ENCODE assay signal across 1 cellular context in the genomic region with DNA sequence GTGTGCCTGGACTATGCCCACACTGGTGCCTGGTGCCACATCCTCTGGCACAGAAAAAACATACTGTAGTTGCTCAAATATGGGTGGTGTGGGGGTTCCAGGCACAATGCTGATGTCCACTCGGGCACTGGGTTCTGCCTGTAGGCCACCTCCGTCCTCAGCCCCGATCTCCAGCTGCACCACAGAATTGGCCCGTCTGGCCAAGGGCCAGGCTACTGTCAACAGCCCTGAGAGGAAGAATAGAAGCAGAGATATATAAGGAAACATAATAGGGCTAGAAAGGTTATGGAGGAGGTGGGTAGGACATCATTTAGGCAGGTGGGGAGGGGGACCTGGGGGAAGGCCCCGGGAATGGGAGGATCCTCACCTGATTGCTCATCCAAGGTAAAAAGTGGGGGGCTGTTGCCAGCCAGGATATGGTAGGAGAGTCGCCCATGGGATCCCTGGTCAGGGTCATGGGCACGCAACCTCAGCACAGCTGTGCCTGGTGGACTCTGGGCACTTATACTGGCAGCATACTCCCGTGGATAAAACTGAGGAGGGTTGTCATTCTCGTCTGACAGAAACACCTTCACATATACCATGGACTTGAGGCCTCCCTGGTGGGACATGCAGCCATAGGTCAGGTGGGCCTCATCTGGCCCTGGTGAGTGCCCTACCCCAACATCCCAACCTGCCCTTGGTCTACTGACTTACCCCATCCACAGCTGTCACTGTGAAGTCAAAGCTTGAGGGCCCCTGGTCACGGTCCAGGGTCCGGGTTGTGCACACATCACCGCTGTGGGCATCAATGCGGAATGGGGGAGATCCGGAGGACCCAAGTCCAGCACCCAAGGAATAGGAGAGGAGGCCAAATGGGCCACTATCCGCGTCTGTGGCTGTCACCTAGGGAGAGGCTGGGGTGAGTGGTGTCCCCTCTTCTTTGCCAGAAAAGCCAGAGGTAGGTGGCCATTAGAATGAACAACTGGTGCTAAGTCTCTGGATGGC.
TF ChIP-seq lines count a peak whose summit lies in the region.

No MANE protein-coding gene starts in this region.

TF ChIP-seq in endothelial cell of umbilical vein, 7 proteins besides CTCF, POLR2A, EP300 and RAD21:
- TF ChIP-seq JUN (IDR thresholded peaks at IDR 0.05; ENCODE audit: borderline replicate concordance, insufficient read depth, insufficient read length, low read depth) (no peak), MAX (IDR thresholded peaks at IDR 0.05; ENCODE audit: insufficient read depth, insufficient read length) (no peak), GATA2 (IDR thresholded peaks at IDR 0.05; ENCODE audit: insufficient read depth, insufficient read length, low read depth, low read length) (no peak), FOS (IDR thresholded peaks at IDR 0.05; ENCODE audit: borderline replicate concordance, insufficient read depth, low read length) (no peak), EZH2 (IDR thresholded peaks at IDR 0.05; ENCODE audit: borderline replicate concordance, low read depth, low read length, severe bottlenecking) (no peak), MYC (IDR thresholded peaks at IDR 0.05; ENCODE audit: low read depth, low read length) (no peak), POLR2AphosphoS5 (IDR thresholded peaks at IDR 0.05; ENCODE audit: insufficient read depth, low read depth, low read length) (no peak)
